In the genomic region with DNA sequence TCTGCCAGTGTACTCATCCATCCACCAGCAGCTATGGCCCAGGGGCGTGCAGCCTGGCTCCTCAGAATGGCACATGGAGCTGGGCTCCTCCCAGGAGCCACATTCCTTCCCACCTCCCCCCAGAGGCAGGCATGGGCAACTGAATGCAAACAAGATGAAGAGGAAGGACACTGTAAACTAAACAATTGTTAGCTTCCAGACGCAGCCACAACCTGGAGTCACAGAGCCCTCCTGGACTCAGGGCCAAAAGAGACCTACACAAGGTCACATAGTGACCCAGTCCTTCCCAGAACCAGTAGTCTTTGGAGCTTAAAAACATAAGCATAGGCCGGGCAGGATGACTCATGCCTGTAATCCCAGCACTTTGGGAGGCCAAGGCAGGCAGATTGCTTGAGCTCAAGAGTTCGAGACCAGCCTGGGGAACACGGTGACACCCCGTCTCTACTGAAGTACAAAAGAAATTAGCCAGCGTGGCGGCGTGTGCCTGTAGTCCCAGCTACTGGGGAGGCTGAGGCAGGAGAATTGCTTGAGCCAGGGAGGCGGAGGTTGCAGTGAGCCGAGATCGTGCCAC, we compare ENCODE assay signal across 11 cellular contexts. TPM values are rescaled to one million over a fixed set of nuclear protein-coding genes. Genes with fewer than 3 reads are reported as not detected.
DNase-seq lines count a peak whose midpoint lies in the region; ATAC-seq and TF ChIP-seq lines count a peak whose summit lies in the region.
"Had no signal": no experiment of that assay in that cellular context is flagged by ENCODE, and none has a peak within 500 bp of the region (broad histone marks: within the 10 kb centered on the region; RNA-seq: fewer than 3 reads in every experiment).

No MANE protein-coding gene starts in this region.

- 0 out of 2 replicates have a peak, but pooled peaks have one; percentile 11 for TF ChIP-seq CTCF in BE2C (IDR thresholded peaks at IDR 0.05; ENCODE audit: low read depth, low read length)
- no peak for TF ChIP-seq CTCF in MCF 10A (IDR thresholded peaks at IDR 0.05; ENCODE audit: unreplicated experiment)

- H3K27ac Mint-ChIP-seq in MCF 10A (ENCODE audit: low read depth, unreplicated experiment): no peak overlapping the region
- H3K27ac Mint-ChIP-seq: activated naive CD4-positive, alpha-beta T cell treated with anti-CD3 and anti-CD28 coated beads for 36 hours had no signal

- no peaks in the 10 kb centered on the region for H3K27me3 Mint-ChIP-seq in MCF 10A (ENCODE audit: insufficient read depth, unreplicated experiment)

- H3K27ac ChIP-seq in HUES64 (ENCODE audit: low read depth, low read length): peak overlapping the region; percentile 6; the same call in 1 of the 2 replicates

- no peaks in the 10 kb centered on the region; the same call in 1 of the 2 replicates for H3K27me3 ChIP-seq in BE2C
- H3K27me3 ChIP-seq in HUES64 (ENCODE audit: insufficient read depth, low read length): no peaks in the 10 kb centered on the region

- peaks cover 2% of the 10 kb centered on the region; the same call in 1 of the 2 replicates for H3K4me1 ChIP-seq in BE2C
- peaks cover 10% of the 10 kb centered on the region for H3K4me1 ChIP-seq in HUES64 (ENCODE audit: insufficient read depth, low read length)

- CTCF ChIA-PET in MCF 10A (lab: Yijun Ruan, JAX): interaction anchor here (1.1 to 1.4 kb wide), 2 partner anchors 13 to 76 kb away, joined by 3 to 4 read pairs; no protein-coding TSS in a partner anchor

- H3K36me3 Mint-ChIP-seq in MCF 10A (ENCODE audit: insufficient read depth, unreplicated experiment): peaks cover 5% of the 10 kb centered on the region

- H3K4me3 ChIP-seq in BE2C (ENCODE audit: low read depth, low read length) (no peak overlapping the region), HUES64 (ENCODE audit: low read length) (no peak overlapping the region)

- BruUV-seq in MCF 10A (replicated peaks; lab: Mats Ljungman, UMichigan): no TSS peak

- POLR2A ChIA-PET in MCF 10A (lab: Yijun Ruan, JAX): interaction anchor here (1.2 to 1.5 kb wide), 2 partner anchors 9 to 14 kb away, joined by 3 to 5 read pairs; no protein-coding TSS in a partner anchor

- intact Hi-C loops in MCF 10A (cut with micrococcal nuclease): no loop called here

- no peaks in the 10 kb centered on the region for H3K9me3 Mint-ChIP-seq in MCF 10A (ENCODE audit: unreplicated experiment)

- H3K4me1 Mint-ChIP-seq in MCF 10A (ENCODE audit: insufficient read depth, unreplicated experiment): peaks cover 5% of the 10 kb centered on the region

- peak overlapping the region; percentile 35; the same call in 1 of the 2 replicates for H3K9ac ChIP-seq in HUES64 (ENCODE audit: low read depth, low read length)

- ATAC-seq in HG02623 (IDR thresholded peaks at IDR 0.05; ENCODE audit: unreplicated experiment): no peak

- H3K36me3 ChIP-seq in BE2C (no peaks in the 10 kb centered on the region), HUES64 (ENCODE audit: insufficient read depth, low read length) (no peaks in the 10 kb centered on the region)

- no peak overlapping the region for H3K4me3 Mint-ChIP-seq in MCF 10A (ENCODE audit: unreplicated experiment)
- H3K4me3 Mint-ChIP-seq: activated naive CD4-positive, alpha-beta T cell treated with anti-CD3 and anti-CD28 coated beads for 36 hours had no signal

- no peaks in the 10 kb centered on the region for H3K9me3 ChIP-seq in BE2C
- no peaks in the 10 kb centered on the region for H3K9me3 ChIP-seq in HUES64 (ENCODE audit: insufficient read depth, low read depth, low read length)

- peak; percentile 38 for DNase-seq in BE2C
- DNase-seq in MCF 10A (ENCODE audit: unreplicated experiment): peak; percentile 54
- peak; percentile 62 for DNase-seq in left kidney (ENCODE audit: low read depth, low spot score)
- DNase-seq in NCI-H748 (lab: John Stamatoyannopoulos, UW; ENCODE audit: unreplicated experiment): no peak
- no peak for DNase-seq in amniotic stem cell (lab: John Stamatoyannopoulos, UW)
- no peak for DNase-seq in OCI-M1 (lab: John Stamatoyannopoulos, UW)
- DNase-seq: activated naive CD4-positive, alpha-beta T cell treated with anti-CD3 and anti-CD28 coated beads for 36 hours; NCI-H2171; occipital lobe had no signal

- WGBS in HUES64: 72% methylated on average over 11 of the region's 12 CpGs

RNA-seq across cellular contexts. Expression of a gene that starts 30.7 kb away (rescaled TPM):
- 0.32 TPM for polyA plus RNA-seq in BE2C (2012; ENCODE audit: insufficient read depth, insufficient read length, low read depth)
- 1.1 TPM for polyA plus RNA-seq in HUES64 (2013, experiment 1 of 2)
- polyA plus RNA-seq in HUES64 (2013, experiment 2 of 2): 1.3 TPM
- total RNA-seq in MCF 10A (2022): not detected in 2 replicates

Comparison
In these comparisons a context has a peak if more than half of its experiments do, and no peak if none do; other contexts are left out.
1. DNase-seq: peak in BE2C (single experiment), MCF 10A (single experiment) and left kidney (single experiment); none in NCI-H748 (single experiment), amniotic stem cell (single experiment) and OCI-M1 (single experiment).